Comparison of ENCODE assay signal across 1 cellular context in genomic region chr1:64966158-64966963, GRCh38.
A peak's percentile ranks its signal among the peaks of the same experiment; 100 is the strongest.
TF ChIP-seq lines count a peak whose summit lies in the region.

JAK1 (minus strand) TSS chr1:64966549; CDS start chr1:64886264, 80,285 bp downstream.

TF ChIP-seq in K562, 482 proteins besides CTCF, POLR2A, EP300 and RAD21 (continued from another document and continues in another):
- TF ChIP-seq, protein P1, sequence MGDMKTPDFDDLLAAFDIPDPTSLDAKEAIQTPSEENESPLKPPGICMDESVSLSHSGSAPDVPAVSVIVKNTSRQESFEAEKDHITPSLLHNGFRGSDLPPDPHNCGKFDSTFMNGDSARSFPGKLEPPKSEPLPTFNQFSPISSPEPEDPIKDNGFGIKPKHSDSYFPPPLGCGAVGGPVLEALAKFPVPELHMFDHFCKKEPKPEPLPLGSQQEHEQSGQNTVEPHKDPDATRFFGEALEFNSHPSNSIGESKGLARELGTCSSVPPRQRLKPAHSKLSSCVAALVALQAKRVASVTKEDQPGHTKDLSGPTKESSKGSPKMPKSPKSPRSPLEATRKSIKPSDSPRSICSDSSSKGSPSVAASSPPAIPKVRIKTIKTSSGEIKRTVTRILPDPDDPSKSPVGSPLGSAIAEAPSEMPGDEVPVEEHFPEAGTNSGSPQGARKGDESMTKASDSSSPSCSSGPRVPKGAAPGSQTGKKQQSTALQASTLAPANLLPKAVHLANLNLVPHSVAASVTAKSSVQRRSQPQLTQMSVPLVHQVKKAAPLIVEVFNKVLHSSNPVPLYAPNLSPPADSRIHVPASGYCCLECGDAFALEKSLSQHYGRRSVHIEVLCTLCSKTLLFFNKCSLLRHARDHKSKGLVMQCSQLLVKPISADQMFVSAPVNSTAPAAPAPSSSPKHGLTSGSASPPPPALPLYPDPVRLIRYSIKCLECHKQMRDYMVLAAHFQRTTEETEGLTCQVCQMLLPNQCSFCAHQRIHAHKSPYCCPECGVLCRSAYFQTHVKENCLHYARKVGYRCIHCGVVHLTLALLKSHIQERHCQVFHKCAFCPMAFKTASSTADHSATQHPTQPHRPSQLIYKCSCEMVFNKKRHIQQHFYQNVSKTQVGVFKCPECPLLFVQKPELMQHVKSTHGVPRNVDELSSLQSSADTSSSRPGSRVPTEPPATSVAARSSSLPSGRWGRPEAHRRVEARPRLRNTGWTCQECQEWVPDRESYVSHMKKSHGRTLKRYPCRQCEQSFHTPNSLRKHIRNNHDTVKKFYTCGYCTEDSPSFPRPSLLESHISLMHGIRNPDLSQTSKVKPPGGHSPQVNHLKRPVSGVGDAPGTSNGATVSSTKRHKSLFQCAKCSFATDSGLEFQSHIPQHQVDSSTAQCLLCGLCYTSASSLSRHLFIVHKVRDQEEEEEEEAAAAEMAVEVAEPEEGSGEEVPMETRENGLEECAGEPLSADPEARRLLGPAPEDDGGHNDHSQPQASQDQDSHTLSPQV (IDR thresholded peaks at IDR 0.05): peak; percentile 45; the same call in 1 of the 2 replicates
- TF ChIP-seq DDX20 (tag; IDR thresholded peaks at IDR 0.05; ENCODE audit: low read depth) (no peak), ZNF24 (IDR thresholded peaks at IDR 0.05) (peak; percentile 48; the same call in 1 of the 2 replicates), SMAD2 (IDR thresholded peaks at IDR 0.05; ENCODE audit: low read depth, low read length) (no peak), ZKSCAN3 (CRISPR knock-in tag; IDR thresholded peaks at IDR 0.05) (no peak), CBFA2T2 (conservative IDR thresholded peaks at IDR 0.05) (no peak), ZNF785 (CRISPR knock-in tag; IDR thresholded peaks at IDR 0.05) (no peak), TCF7L2 (IDR thresholded peaks at IDR 0.05; ENCODE audit: low read depth, low read length) (no peak), MECOM (CRISPR knock-in tag; IDR thresholded peaks at IDR 0.05) (no peak), KDM4B (IDR thresholded peaks at IDR 0.05; ENCODE audit: borderline replicate concordance in 2 of 2, low read depth in 1 of 2) (no peak), ZNF408 (CRISPR knock-in tag; IDR thresholded peaks at IDR 0.05; ENCODE audit: low read depth) (no peak), ELK3 (CRISPR knock-in tag; IDR thresholded peaks at IDR 0.05) (no peak), HNRNPH1 (optimal IDR thresholded peaks at IDR 0.05; ENCODE audit: low read depth, low read length) (no peak), U2AF1 (optimal IDR thresholded peaks at IDR 0.05; ENCODE audit: low read depth, low read length) (no peak), RB1 (IDR thresholded peaks at IDR 0.05; ENCODE audit: low read depth) (peak; percentile 54), PTBP1 (IDR thresholded peaks at IDR 0.05; ENCODE audit: low read depth, low read length) (no peak), BCOR (IDR thresholded peaks at IDR 0.05) (no peak; the same call in 1 of the 2 replicates), THAP7 (CRISPR knock-in tag; IDR thresholded peaks at IDR 0.05) (peak; percentile 80; the same call in 1 of the 2 replicates), PCBP1 (IDR thresholded peaks at IDR 0.05; ENCODE audit: low read depth, low read length, poor library complexity, severe bottlenecking) (no peak), TARDBP (IDR thresholded peaks at IDR 0.05) (0 out of 2 replicates have a peak, but pooled peaks have one; percentile 39), NFATC3 (IDR thresholded peaks at IDR 0.05) (no peak), MTA3 (IDR thresholded peaks at IDR 0.05; ENCODE audit: borderline replicate concordance) (peak; percentile 58; the same call in 1 of the 2 replicates), FUS (optimal IDR thresholded peaks at IDR 0.05; ENCODE audit: low read depth, low read length) (peak; percentile 74), KAT8 (IDR thresholded peaks at IDR 0.05; ENCODE audit: low read depth) (no peak), DIDO1 (tag; IDR thresholded peaks at IDR 0.05; ENCODE audit: low read depth) (no peak), HDAC2 (IDR thresholded peaks at IDR 0.05) (no peak), SRSF7 (optimal IDR thresholded peaks at IDR 0.05; ENCODE audit: low read depth, low read length) (no peak), RBFOX2 (IDR thresholded peaks at IDR 0.05; ENCODE audit: low read depth, low read length) (peak; percentile 87), ZNF436 (CRISPR knock-in tag; IDR thresholded peaks at IDR 0.05) (no peak), CBFA2T3 (IDR thresholded peaks at IDR 0.05) (no peak), NONO (IDR thresholded peaks at IDR 0.05; ENCODE audit: low read depth in 2 of 2, low read length in 1 of 2) (peak; percentile 78 to 79; a peak in 3 of 4 replicates), POLR3G (IDR thresholded peaks at IDR 0.05; ENCODE audit: extremely low read depth, insufficient read length, insufficient replicate concordance) (no peak), E2F3 (CRISPR knock-in tag; IDR thresholded peaks at IDR 0.05) (no peak), ZNF77 (CRISPR knock-in tag; IDR thresholded peaks at IDR 0.05) (no peak), CC2D1A (IDR thresholded peaks at IDR 0.05) (no peak)
- TF ChIP-seq, protein P2, sequence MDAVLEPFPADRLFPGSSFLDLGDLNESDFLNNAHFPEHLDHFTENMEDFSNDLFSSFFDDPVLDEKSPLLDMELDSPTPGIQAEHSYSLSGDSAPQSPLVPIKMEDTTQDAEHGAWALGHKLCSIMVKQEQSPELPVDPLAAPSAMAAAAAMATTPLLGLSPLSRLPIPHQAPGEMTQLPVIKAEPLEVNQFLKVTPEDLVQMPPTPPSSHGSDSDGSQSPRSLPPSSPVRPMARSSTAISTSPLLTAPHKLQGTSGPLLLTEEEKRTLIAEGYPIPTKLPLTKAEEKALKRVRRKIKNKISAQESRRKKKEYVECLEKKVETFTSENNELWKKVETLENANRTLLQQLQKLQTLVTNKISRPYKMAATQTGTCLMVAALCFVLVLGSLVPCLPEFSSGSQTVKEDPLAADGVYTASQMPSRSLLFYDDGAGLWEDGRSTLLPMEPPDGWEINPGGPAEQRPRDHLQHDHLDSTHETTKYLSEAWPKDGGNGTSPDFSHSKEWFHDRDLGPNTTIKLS (IDR thresholded peaks at IDR 0.05; ENCODE audit: borderline replicate concordance, low read depth): no peak
- TF ChIP-seq, protein P3, sequence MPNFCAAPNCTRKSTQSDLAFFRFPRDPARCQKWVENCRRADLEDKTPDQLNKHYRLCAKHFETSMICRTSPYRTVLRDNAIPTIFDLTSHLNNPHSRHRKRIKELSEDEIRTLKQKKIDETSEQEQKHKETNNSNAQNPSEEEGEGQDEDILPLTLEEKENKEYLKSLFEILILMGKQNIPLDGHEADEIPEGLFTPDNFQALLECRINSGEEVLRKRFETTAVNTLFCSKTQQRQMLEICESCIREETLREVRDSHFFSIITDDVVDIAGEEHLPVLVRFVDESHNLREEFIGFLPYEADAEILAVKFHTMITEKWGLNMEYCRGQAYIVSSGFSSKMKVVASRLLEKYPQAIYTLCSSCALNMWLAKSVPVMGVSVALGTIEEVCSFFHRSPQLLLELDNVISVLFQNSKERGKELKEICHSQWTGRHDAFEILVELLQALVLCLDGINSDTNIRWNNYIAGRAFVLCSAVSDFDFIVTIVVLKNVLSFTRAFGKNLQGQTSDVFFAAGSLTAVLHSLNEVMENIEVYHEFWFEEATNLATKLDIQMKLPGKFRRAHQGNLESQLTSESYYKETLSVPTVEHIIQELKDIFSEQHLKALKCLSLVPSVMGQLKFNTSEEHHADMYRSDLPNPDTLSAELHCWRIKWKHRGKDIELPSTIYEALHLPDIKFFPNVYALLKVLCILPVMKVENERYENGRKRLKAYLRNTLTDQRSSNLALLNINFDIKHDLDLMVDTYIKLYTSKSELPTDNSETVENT (CRISPR knock-in tag; IDR thresholded peaks at IDR 0.05): peak; percentile 89
- TF ChIP-seq, protein P4, sequence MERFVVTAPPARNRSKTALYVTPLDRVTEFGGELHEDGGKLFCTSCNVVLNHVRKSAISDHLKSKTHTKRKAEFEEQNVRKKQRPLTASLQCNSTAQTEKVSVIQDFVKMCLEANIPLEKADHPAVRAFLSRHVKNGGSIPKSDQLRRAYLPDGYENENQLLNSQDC (CRISPR knock-in tag; IDR thresholded peaks at IDR 0.05): no peak
- TF ChIP-seq, protein P5, sequence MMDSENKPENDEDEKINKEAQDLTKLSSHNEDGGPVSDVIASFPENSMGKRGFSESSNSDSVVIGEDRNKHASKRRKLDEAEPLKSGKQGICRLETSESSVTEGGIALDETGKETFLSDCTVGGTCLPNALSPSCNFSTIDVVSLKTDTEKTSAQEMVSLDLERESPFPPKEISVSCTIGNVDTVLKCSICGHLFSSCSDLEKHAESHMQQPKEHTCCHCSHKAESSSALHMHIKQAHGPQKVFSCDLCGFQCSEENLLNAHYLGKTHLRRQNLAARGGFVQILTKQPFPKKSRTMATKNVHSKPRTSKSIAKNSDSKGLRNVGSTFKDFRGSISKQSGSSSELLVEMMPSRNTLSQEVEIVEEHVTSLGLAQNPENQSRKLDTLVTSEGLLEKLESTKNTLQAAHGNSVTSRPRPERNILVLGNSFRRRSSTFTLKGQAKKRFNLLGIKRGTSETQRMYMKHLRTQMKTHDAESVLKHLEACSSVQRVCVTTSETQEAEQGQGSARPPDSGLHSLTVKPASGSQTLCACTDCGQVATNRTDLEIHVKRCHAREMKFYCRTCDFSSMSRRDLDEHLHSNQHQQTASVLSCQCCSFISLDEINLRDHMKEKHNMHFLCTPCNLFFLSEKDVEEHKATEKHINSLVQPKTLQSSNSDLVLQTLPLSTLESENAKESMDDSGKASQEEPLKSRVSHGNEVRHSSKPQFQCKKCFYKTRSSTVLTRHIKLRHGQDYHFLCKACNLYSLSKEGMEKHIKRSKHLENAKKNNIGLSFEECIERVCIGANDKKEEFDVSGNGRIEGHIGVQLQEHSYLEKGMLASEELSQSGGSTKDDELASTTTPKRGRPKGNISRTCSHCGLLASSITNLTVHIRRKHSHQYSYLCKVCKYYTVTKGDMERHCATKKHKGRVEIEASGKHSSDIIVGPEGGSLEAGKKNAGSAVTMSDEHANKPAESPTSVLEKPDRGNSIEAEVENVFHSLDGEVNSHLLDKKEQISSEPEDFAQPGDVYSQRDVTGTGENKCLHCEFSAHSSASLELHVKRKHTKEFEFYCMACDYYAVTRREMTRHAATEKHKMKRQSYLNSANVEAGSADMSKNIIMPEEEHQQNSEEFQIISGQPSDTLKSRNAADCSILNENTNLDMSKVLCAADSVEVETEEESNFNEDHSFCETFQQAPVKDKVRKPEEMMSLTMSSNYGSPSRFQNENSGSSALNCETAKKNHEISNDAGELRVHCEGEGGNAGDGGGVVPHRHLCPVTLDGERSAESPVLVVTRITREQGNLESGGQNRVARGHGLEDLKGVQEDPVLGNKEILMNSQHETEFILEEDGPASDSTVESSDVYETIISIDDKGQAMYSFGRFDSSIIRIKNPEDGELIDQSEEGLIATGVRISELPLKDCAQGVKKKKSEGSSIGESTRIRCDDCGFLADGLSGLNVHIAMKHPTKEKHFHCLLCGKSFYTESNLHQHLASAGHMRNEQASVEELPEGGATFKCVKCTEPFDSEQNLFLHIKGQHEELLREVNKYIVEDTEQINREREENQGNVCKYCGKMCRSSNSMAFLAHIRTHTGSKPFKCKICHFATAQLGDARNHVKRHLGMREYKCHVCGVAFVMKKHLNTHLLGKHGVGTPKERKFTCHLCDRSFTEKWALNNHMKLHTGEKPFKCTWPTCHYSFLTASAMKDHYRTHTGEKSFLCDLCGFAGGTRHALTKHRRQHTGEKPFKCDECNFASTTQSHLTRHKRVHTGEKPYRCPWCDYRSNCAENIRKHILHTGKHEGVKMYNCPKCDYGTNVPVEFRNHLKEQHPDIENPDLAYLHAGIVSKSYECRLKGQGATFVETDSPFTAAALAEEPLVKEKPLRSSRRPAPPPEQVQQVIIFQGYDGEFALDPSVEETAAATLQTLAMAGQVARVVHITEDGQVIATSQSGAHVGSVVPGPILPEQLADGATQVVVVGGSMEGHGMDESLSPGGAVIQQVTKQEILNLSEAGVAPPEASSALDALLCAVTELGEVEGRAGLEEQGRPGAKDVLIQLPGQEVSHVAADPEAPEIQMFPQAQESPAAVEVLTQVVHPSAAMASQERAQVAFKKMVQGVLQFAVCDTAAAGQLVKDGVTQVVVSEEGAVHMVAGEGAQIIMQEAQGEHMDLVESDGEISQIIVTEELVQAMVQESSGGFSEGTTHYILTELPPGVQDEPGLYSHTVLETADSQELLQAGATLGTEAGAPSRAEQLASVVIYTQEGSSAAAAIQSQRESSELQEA (IDR thresholded peaks at IDR 0.05; ENCODE audit: low read depth): no peak
- TF ChIP-seq, protein P6, sequence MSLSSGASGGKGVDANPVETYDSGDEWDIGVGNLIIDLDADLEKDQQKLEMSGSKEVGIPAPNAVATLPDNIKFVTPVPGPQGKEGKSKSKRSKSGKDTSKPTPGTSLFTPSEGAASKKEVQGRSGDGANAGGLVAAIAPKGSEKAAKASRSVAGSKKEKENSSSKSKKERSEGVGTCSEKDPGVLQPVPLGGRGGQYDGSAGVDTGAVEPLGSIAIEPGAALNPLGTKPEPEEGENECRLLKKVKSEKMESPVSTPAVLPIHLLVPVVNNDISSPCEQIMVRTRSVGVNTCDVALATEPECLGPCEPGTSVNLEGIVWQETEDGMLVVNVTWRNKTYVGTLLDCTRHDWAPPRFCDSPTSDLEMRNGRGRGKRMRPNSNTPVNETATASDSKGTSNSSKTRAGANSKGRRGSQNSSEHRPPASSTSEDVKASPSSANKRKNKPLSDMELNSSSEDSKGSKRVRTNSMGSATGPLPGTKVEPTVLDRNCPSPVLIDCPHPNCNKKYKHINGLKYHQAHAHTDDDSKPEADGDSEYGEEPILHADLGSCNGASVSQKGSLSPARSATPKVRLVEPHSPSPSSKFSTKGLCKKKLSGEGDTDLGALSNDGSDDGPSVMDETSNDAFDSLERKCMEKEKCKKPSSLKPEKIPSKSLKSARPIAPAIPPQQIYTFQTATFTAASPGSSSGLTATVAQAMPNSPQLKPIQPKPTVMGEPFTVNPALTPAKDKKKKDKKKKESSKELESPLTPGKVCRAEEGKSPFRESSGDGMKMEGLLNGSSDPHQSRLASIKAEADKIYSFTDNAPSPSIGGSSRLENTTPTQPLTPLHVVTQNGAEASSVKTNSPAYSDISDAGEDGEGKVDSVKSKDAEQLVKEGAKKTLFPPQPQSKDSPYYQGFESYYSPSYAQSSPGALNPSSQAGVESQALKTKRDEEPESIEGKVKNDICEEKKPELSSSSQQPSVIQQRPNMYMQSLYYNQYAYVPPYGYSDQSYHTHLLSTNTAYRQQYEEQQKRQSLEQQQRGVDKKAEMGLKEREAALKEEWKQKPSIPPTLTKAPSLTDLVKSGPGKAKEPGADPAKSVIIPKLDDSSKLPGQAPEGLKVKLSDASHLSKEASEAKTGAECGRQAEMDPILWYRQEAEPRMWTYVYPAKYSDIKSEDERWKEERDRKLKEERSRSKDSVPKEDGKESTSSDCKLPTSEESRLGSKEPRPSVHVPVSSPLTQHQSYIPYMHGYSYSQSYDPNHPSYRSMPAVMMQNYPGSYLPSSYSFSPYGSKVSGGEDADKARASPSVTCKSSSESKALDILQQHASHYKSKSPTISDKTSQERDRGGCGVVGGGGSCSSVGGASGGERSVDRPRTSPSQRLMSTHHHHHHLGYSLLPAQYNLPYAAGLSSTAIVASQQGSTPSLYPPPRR (CRISPR knock-in tag; IDR thresholded peaks at IDR 0.05; ENCODE audit: borderline replicate concordance): no peak
